Comparison of ENCODE assay signal across 21 cellular contexts in the genomic region with DNA sequence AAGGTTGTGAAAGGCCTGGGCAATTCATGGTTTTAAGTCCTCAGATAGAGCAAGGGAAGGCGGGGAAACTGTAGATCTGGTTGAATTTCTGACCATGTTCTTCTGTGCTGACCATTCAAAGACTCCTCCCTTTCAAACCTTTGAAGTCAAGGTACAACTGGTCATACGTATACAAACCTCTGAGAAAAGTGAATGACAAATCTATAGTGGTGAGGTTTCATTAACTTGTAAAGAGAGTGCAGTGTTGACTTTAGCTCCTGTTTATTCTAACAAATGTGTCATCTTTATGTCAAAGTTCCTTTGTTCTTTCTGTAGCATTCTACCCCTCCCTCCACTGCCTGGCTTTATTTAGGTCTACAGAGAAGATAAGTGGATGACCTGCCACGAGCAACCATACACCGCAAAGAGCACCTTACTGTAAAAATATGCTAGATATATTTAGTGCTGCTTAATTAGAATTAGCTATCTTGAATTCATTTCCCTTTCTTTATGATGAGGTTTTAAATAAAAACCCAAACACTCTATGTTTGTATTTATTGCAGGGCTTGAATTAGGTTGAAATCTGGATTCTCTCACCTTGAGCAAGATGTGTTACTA.
DNase-seq lines count a peak whose midpoint lies in the region; FAIRE-seq and TF ChIP-seq lines count a peak whose summit lies in the region.
"Had no signal": no experiment of that assay in that cellular context is flagged by ENCODE, and none has a peak within 500 bp of the region (broad histone marks: within the 10 kb centered on the region; RNA-seq: fewer than 3 reads in every experiment).

No MANE protein-coding gene starts in this region.

- H3K27ac Mint-ChIP-seq in activated CD4-positive, alpha-beta T cell treated with anti-CD3 and anti-CD28 coated beads, Interleukin-2, amount 10 ng/mL, durations not matched to agents 24 days and 14 days = no peak overlapping the region
- no peak overlapping the region for H3K27ac Mint-ChIP-seq in glutamatergic neuron (ENCODE audit: unreplicated experiment)
- H3K27ac Mint-ChIP-seq: B cell; CD4-positive, alpha-beta T cell; CD8-positive, alpha-beta T cell had no signal

- no peak overlapping the region for H3K4me3 ChIP-seq in bronchial epithelial cell (ENCODE audit: low read depth, low read length)
- H3K4me3 ChIP-seq: A549; BLaER1 treated with 17β-estradiol and CSF1 and Interleukin-3, amounts not matched to agents 10 nM and 100 nM had no signal

- no peak overlapping the region for H3K4me3 Mint-ChIP-seq in activated CD4-positive, alpha-beta T cell treated with anti-CD3 and anti-CD28 coated beads, Interleukin-2, amount 10 ng/mL, durations not matched to agents 24 days and 14 days
- H3K4me3 Mint-ChIP-seq in glutamatergic neuron (ENCODE audit: unreplicated experiment) = no peak overlapping the region
- H3K4me3 Mint-ChIP-seq: B cell; CD4-positive, alpha-beta T cell; CD8-positive, alpha-beta T cell had no signal

- H3K36me3 Mint-ChIP-seq in activated CD4-positive, alpha-beta T cell treated with anti-CD3 and anti-CD28 coated beads, Interleukin-2, amount 10 ng/mL, durations not matched to agents 24 days and 14 days (ENCODE audit: low read depth) = no peaks in the 10 kb centered on the region
- H3K36me3 Mint-ChIP-seq in glutamatergic neuron (ENCODE audit: unreplicated experiment) = no peaks in the 10 kb centered on the region
- H3K36me3 Mint-ChIP-seq: CD8-positive, alpha-beta T cell had no signal

- FAIRE-seq in bronchial epithelial cell (lab: Jason Lieb, UNC) = peak; percentile 86
- FAIRE-seq: A549, D721Med, G401.6, GM12891, GM19239 had no signal

- H3K27me3 Mint-ChIP-seq in activated CD4-positive, alpha-beta T cell treated with anti-CD3 and anti-CD28 coated beads, Interleukin-2, amount 10 ng/mL, durations not matched to agents 24 days and 14 days = no peaks in the 10 kb centered on the region
- peaks cover 1% of the 10 kb centered on the region for H3K27me3 Mint-ChIP-seq in glutamatergic neuron (ENCODE audit: unreplicated experiment)
- H3K27me3 Mint-ChIP-seq: B cell; CD4-positive, alpha-beta T cell had no signal

- no peaks in the 10 kb centered on the region for H3K4me1 Mint-ChIP-seq in activated CD4-positive, alpha-beta T cell treated with anti-CD3 and anti-CD28 coated beads, Interleukin-2, amount 10 ng/mL, durations not matched to agents 24 days and 14 days
- peaks cover 17% of the 10 kb centered on the region for H3K4me1 Mint-ChIP-seq in glutamatergic neuron (ENCODE audit: low read depth, unreplicated experiment)
- H3K4me1 Mint-ChIP-seq: B cell had no signal

- H3K36me3 ChIP-seq in bronchial epithelial cell (ENCODE audit: control insufficient read depth, insufficient read depth, low read length) = no peaks in the 10 kb centered on the region
- H3K36me3 ChIP-seq: BLaER1 treated with 17β-estradiol and CSF1 and Interleukin-3, amounts not matched to agents 10 nM and 100 nM had no signal

- DNase-seq in NCI-H345 treated with DMSO at 0.1 percent for 48 hours (lab: John Stamatoyannopoulos, UW; ENCODE audit: unreplicated experiment) (peak; percentile 15), NCI-H345 (lab: John Stamatoyannopoulos, UW) (no peak), NCI-H748 (lab: John Stamatoyannopoulos, UW; ENCODE audit: unreplicated experiment) (peak; percentile 7), NCI-H748 treated with DMSO at 0.1 percent for 48 hours (lab: John Stamatoyannopoulos, UW) (no peak), NCI-H526 treated with DMSO at 0.1 percent for 48 hours (lab: John Stamatoyannopoulos, UW) (peak; percentile 20), bronchial epithelial cell (ENCODE audit: low read depth) (no peak), glutamatergic neuron (no peak)
- no peak for DNase-seq in activated CD4-positive, alpha-beta T cell treated with anti-CD3 and anti-CD28 coated beads, Interleukin-2, amount 10 ng/mL, durations not matched to agents 24 days and 14 days
- DNase-seq: AML-193; Calu3; CD4-positive, alpha-beta T cell; CD8-positive, alpha-beta T cell; DMS79 treated with DMSO at 0.1 percent for 48 hours; GF-D8 had no signal

- intact Hi-C loops in activated CD4-positive, alpha-beta T cell treated with anti-CD3 and anti-CD28 coated beads, Interleukin-2, amount 10 ng/mL, durations not matched to agents 24 days and 14 days (cut with micrococcal nuclease) = no loop called here

- no peaks in the 10 kb centered on the region for H3K27me3 ChIP-seq in bronchial epithelial cell (ENCODE audit: control insufficient read depth, insufficient read depth, low read length)
- H3K27me3 ChIP-seq: BLaER1 treated with 17β-estradiol and CSF1 and Interleukin-3, amounts not matched to agents 10 nM and 100 nM had no signal

- no peak for TF ChIP-seq CTCF in bronchial epithelial cell (IDR thresholded peaks at IDR 0.05; ENCODE audit: insufficient read depth, low read length, severe bottlenecking)
- TF ChIP-seq CTCF in glutamatergic neuron (IDR thresholded peaks at IDR 0.05; ENCODE audit: partially characterized antibody, unreplicated experiment) = no peak

- no peaks in the 10 kb centered on the region for H3K9me3 Mint-ChIP-seq in activated CD4-positive, alpha-beta T cell treated with anti-CD3 and anti-CD28 coated beads, Interleukin-2, amount 10 ng/mL, durations not matched to agents 24 days and 14 days
- H3K9me3 Mint-ChIP-seq in glutamatergic neuron (ENCODE audit: unreplicated experiment) = no peaks in the 10 kb centered on the region
- H3K9me3 Mint-ChIP-seq: CD8-positive, alpha-beta T cell had no signal

Comparison
In these comparisons a context has a peak if more than half of its experiments do, and no peak if none do; other contexts are left out.
1. DNase-seq: peak in NCI-H345 treated with DMSO at 0.1 percent for 48 hours (single experiment), NCI-H748 (single experiment) and NCI-H526 treated with DMSO at 0.1 percent for 48 hours (single experiment); none in NCI-H345 (single experiment), NCI-H748 treated with DMSO at 0.1 percent for 48 hours (single experiment), bronchial epithelial cell (single experiment), activated CD4-positive, alpha-beta T cell treated with anti-CD3 and anti-CD28 coated beads, Interleukin-2, amount 10 ng/mL, durations not matched to agents 24 days and 14 days (single experiment) and glutamatergic neuron (single experiment).